29 cellular contexts compared by ENCODE assay signal in genomic region chr6:106684011-106684410, GRCh38. TPM values are rescaled to one million over a fixed set of nuclear protein-coding genes. Genes with fewer than 3 reads are reported as not detected.
DNase-seq lines count a peak whose midpoint lies in the region; TF ChIP-seq lines count a peak whose summit lies in the region.
"Had no signal": no experiment of that assay in that cellular context is flagged by ENCODE, and none has a peak within 500 bp of the region (broad histone marks: within the 10 kb centered on the region; RNA-seq: fewer than 3 reads in every experiment).

No MANE protein-coding gene starts in this region.

- no peaks in the 10 kb centered on the region for H3K79me2 ChIP-seq in SU-DHL-6 (ENCODE audit: insufficient read depth, low read length)

- peak overlapping the region; percentile 12 for H2AFZ ChIP-seq in SU-DHL-6 (ENCODE audit: low read depth, low read length, severe bottlenecking)

- H3K27me3 ChIP-seq in MG63 (no peaks in the 10 kb centered on the region), SU-DHL-6 (ENCODE audit: low read length) (no peaks in the 10 kb centered on the region)

- peak; percentile 20 for DNase-seq in MG63
- peak; percentile 11 for DNase-seq in fibroblast of peridontal ligament (ENCODE audit: extremely low read depth)
- DNase-seq in type B pancreatic cell (ENCODE audit: extremely low spot score, unreplicated experiment) = no peak
- no peak for DNase-seq in activated CD4-positive, alpha-beta T cell treated with anti-CD3 and anti-CD28 coated beads, Interleukin-2, amount 10 ng/mL, durations not matched to agents 24 days and 14 days
- DNase-seq in activated CD4-positive, alpha-beta T cell treated with anti-CD3 and anti-CD28 coated beads, Interleukin-2, amount 50 U/mL, for 48 hours = no peak
- DNase-seq in activated T-cell treated with anti-CD3 and anti-CD28 coated beads, Interleukin-2, amount 50 U/mL, for 48 hours = no peak
- DNase-seq: CD8-positive, alpha-beta memory T cell; DMS 273 treated with DMSO at 0.1 percent for 48 hours; DMS79; EL; GDM1; GOT3; HCEC 1CT; NCI-H1092; NCI-H1417 treated with DMSO at 0.1 percent for 48 hours; NCI-H187 treated with DMSO at 0.1 percent for 48 hours; NCI-H2171 treated with DMSO at 0.1 percent for 48 hours; NCI-H345; NCI-H524 treated with DMSO at 0.1 percent for 48 hours; NCI-H774; SIG-M5; SW 1271 had no signal

- no peak overlapping the region for H3K4me3 ChIP-seq in MG63
- no peak overlapping the region for H3K4me3 ChIP-seq in SU-DHL-6 (ENCODE audit: insufficient read depth, low read length, poor library complexity, severe bottlenecking)
- H3K4me3 ChIP-seq: GM12878, SK-N-MC had no signal

- H3K9me2 ChIP-seq in SU-DHL-6 (replicated peaks; ENCODE audit: insufficient read depth, low read length) = no peaks in the 10 kb centered on the region

- H3K27me3 Mint-ChIP-seq in type B pancreatic cell = no peaks in the 10 kb centered on the region
- H3K27me3 Mint-ChIP-seq in activated CD4-positive, alpha-beta T cell treated with anti-CD3 and anti-CD28 coated beads, Interleukin-2, amount 10 ng/mL, durations not matched to agents 24 days and 14 days = peaks cover 8% of the 10 kb centered on the region
- H3K27me3 Mint-ChIP-seq: IgD-negative memory B cell had no signal

- H3K36me3 Mint-ChIP-seq in type B pancreatic cell = no peaks in the 10 kb centered on the region
- no peaks in the 10 kb centered on the region for H3K36me3 Mint-ChIP-seq in activated CD4-positive, alpha-beta T cell treated with anti-CD3 and anti-CD28 coated beads, Interleukin-2, amount 10 ng/mL, durations not matched to agents 24 days and 14 days (ENCODE audit: low read depth)
- H3K36me3 Mint-ChIP-seq: CD14-positive monocyte; CD8-positive, alpha-beta memory T cell; IgD-negative memory B cell had no signal

- H3K27ac Mint-ChIP-seq in type B pancreatic cell = no peak overlapping the region
- H3K27ac Mint-ChIP-seq in activated CD4-positive, alpha-beta T cell treated with anti-CD3 and anti-CD28 coated beads, Interleukin-2, amount 10 ng/mL, durations not matched to agents 24 days and 14 days = no peak overlapping the region
- H3K27ac Mint-ChIP-seq: CD14-positive monocyte; CD8-positive, alpha-beta memory T cell had no signal

- H3K9ac ChIP-seq in SU-DHL-6 (ENCODE audit: low read length) = no peak overlapping the region
- H3K9ac ChIP-seq: KMS-11 had no signal

- H3K9me3 ChIP-seq in MG63 (0 out of 2 replicates have a peak, but pooled peaks cover 2% of the 10 kb centered on the region), SU-DHL-6 (ENCODE audit: insufficient read depth, low read length) (no peaks in the 10 kb centered on the region)

- TF ChIP-seq CTCF in SU-DHL-6 (IDR thresholded peaks at IDR 0.05; ENCODE audit: insufficient read depth, low read length, poor library complexity, severe bottlenecking) (no peak), type B pancreatic cell (conservative IDR thresholded peaks at IDR 0.05) (no peak)

- H3K4me3 Mint-ChIP-seq in type B pancreatic cell = no peak overlapping the region
- H3K4me3 Mint-ChIP-seq in activated CD4-positive, alpha-beta T cell treated with anti-CD3 and anti-CD28 coated beads, Interleukin-2, amount 10 ng/mL, durations not matched to agents 24 days and 14 days = no peak overlapping the region
- H3K4me3 Mint-ChIP-seq: CD14-positive monocyte; CD8-positive, alpha-beta memory T cell had no signal

- H4K20me1 ChIP-seq in SU-DHL-6 (ENCODE audit: low read depth, low read length) = no peaks in the 10 kb centered on the region

- H3K27ac ChIP-seq in SU-DHL-6 (ENCODE audit: low read depth, low read length) = no peak overlapping the region
- H3K27ac ChIP-seq: KMS-11, RWPE1, SK-N-MC had no signal

- H3K9me3 Mint-ChIP-seq in type B pancreatic cell = no peaks in the 10 kb centered on the region
- no peaks in the 10 kb centered on the region for H3K9me3 Mint-ChIP-seq in activated CD4-positive, alpha-beta T cell treated with anti-CD3 and anti-CD28 coated beads, Interleukin-2, amount 10 ng/mL, durations not matched to agents 24 days and 14 days
- H3K9me3 Mint-ChIP-seq: CD8-positive, alpha-beta memory T cell; IgD-negative memory B cell had no signal

- peaks cover 5% of the 10 kb centered on the region for H3K4me1 Mint-ChIP-seq in type B pancreatic cell (ENCODE audit: unreplicated experiment)
- no peaks in the 10 kb centered on the region for H3K4me1 Mint-ChIP-seq in activated CD4-positive, alpha-beta T cell treated with anti-CD3 and anti-CD28 coated beads, Interleukin-2, amount 10 ng/mL, durations not matched to agents 24 days and 14 days
- H3K4me1 Mint-ChIP-seq: CD8-positive, alpha-beta memory T cell had no signal

- H3K36me3 ChIP-seq in MG63 = no peaks in the 10 kb centered on the region
- H3K36me3 ChIP-seq in SU-DHL-6 (ENCODE audit: low read length) = no peaks in the 10 kb centered on the region

- intact Hi-C loops in activated CD4-positive, alpha-beta T cell treated with anti-CD3 and anti-CD28 coated beads, Interleukin-2, amount 10 ng/mL, durations not matched to agents 24 days and 14 days (cut with micrococcal nuclease) = no loop called here

- no peaks in the 10 kb centered on the region for H3F3A ChIP-seq in SU-DHL-6 (ENCODE audit: insufficient read depth)

- no peak overlapping the region for H3K4me2 ChIP-seq in SU-DHL-6 (ENCODE audit: low read depth, low read length, poor library complexity, severe bottlenecking)
- H3K4me2 ChIP-seq: KMS-11 had no signal

RNA-seq across cellular contexts. Expression of gene QRSL1, which starts 54.6 kb away (rescaled TPM):
- total RNA-seq in MG63 (2014; rRNA removed; shearing (Covaris generic); ENCODE audit: low replicate concordance) = 11.9 and 14.0 TPM in 2 replicates
- 18.3 and 19.8 TPM in 2 replicates for total RNA-seq in type B pancreatic cell (ENCODE audit: low replicate concordance)
- 22.4 and 24.2 TPM in 2 replicates for total RNA-seq in activated CD4-positive, alpha-beta T cell treated with anti-CD3 and anti-CD28 coated beads, Interleukin-2, amount 10 ng/mL, durations not matched to agents 24 days and 14 days

RNA-seq across cellular contexts. Expression of gene RTN4IP1, which starts 54.7 kb away (rescaled TPM):
- 8.6 and 10.5 TPM in 2 replicates for total RNA-seq in MG63 (2014; rRNA removed; shearing (Covaris generic); ENCODE audit: low replicate concordance)
- total RNA-seq in type B pancreatic cell (ENCODE audit: low replicate concordance) = 7.1 and 8.6 TPM in 2 replicates
- 7.2 and 8.0 TPM in 2 replicates for total RNA-seq in activated CD4-positive, alpha-beta T cell treated with anti-CD3 and anti-CD28 coated beads, Interleukin-2, amount 10 ng/mL, durations not matched to agents 24 days and 14 days

Comparison
In these comparisons a context has a peak if more than half of its experiments do, and no peak if none do; other contexts are left out.
1. DNase-seq: peak in MG63 (single experiment) and fibroblast of peridontal ligament (single experiment); none in type B pancreatic cell (single experiment), activated CD4-positive, alpha-beta T cell treated with anti-CD3 and anti-CD28 coated beads, Interleukin-2, amount 10 ng/mL, durations not matched to agents 24 days and 14 days (single experiment), activated CD4-positive, alpha-beta T cell treated with anti-CD3 and anti-CD28 coated beads, Interleukin-2, amount 50 U/mL, for 48 hours (0 of 2) and activated T-cell treated with anti-CD3 and anti-CD28 coated beads, Interleukin-2, amount 50 U/mL, for 48 hours (0 of 2).